In genomic region chr10:29344073-29344820, GRCh38 we compare ENCODE assay signal across 12 cellular contexts.
A peak's percentile ranks its signal among the peaks of the same experiment; 100 is the strongest.
DNase-seq lines count a peak whose midpoint lies in the region; ATAC-seq and TF ChIP-seq lines count a peak whose summit lies in the region.
"Had no signal": no experiment of that assay in that cellular context is flagged by ENCODE, and none has a peak within 500 bp of the region (broad histone marks: within the 10 kb centered on the region; RNA-seq: fewer than 3 reads in every experiment).

No MANE protein-coding gene starts in this region.

- H3K4me3 ChIP-seq in HEK293 (ENCODE audit: low read depth, low read length): no peak overlapping the region
- H3K4me3 ChIP-seq in foreskin fibroblast (ENCODE audit: low read depth in 1 of 2, low read length in 2 of 2): no peak overlapping the region
- H3K4me3 ChIP-seq: thoracic aorta had no signal

- no peak overlapping the region for H3K27ac ChIP-seq in HEK293 (ENCODE audit: extremely low read depth, low read depth, low read length)
- H3K27ac ChIP-seq: thoracic aorta had no signal

- H3K9me3 ChIP-seq in HEK293 (ENCODE audit: control insufficient read depth, insufficient read depth, low read depth, low read length): no peaks in the 10 kb centered on the region
- H3K9me3 ChIP-seq: thoracic aorta had no signal

- no peaks in the 10 kb centered on the region for H3K4me1 ChIP-seq in HEK293 (ENCODE audit: control insufficient read depth, insufficient read depth, low read length)

- TF ChIP-seq CTCF in HEK293 (tag by site-specific recombination; IDR thresholded peaks at IDR 0.05) (no peak), foreskin fibroblast (IDR thresholded peaks at IDR 0.05; ENCODE audit: low read depth, low read length) (no peak)

- ATAC-seq in GM21423 (IDR thresholded peaks at IDR 0.05; ENCODE audit: unreplicated experiment): no peak
- ATAC-seq in GM21360 (IDR thresholded peaks at IDR 0.05; ENCODE audit: unreplicated experiment): no peak
- ATAC-seq: activated CD8-positive, alpha-beta T cell treated with anti-CD3 and anti-CD28 coated beads for 36 hours; activated naive CD8-positive, alpha-beta T cell treated with anti-CD3 and anti-CD28 coated beads, Interleukin-2, amount 50 U/mL, for 24 hours had no signal

- CTCF ChIA-PET in HEK293 (lab: Yijun Ruan, JAX): interaction anchor here (0.6 kb wide), 2 partner anchors 49 to 692 kb away, joined by 3 read pairs; no protein-coding TSS in a partner anchor

- POLR2A ChIA-PET in HEK293 (lab: Yijun Ruan, JAX): no interaction called here

- no peaks in the 10 kb centered on the region for H3K36me3 ChIP-seq in HEK293 (ENCODE audit: control insufficient read depth in 2 of 2, insufficient read depth in 1 of 2, low read length in 2 of 2)
- H3K36me3 ChIP-seq: thoracic aorta had no signal

- peak; percentile 56 for DNase-seq in UCSD-AML1 (lab: John Stamatoyannopoulos, UW; ENCODE audit: unreplicated experiment)
- peak; percentile 35 to 36 for DNase-seq in foreskin fibroblast
- peak; percentile 80 for DNase-seq in stromal cell of bone marrow (ENCODE audit: low read depth)
- no peak for DNase-seq in stimulated activated CD4-positive, alpha-beta T cell treated with anti-CD3 and anti-CD28 coated beads, Interleukin-15, amount 100 ng/mL, for 24 hours
- DNase-seq: activated CD8-positive, alpha-beta T cell treated with anti-CD3 and anti-CD28 coated beads for 36 hours; activated naive CD8-positive, alpha-beta T cell treated with anti-CD3 and anti-CD28 coated beads, Interleukin-2, amount 50 U/mL, for 24 hours; erythroblast; NCI-H446 treated with DMSO at 0.1 percent for 48 hours had no signal

TF ChIP-seq in HEK293, 187 proteins besides CTCF, POLR2A, EP300 and RAD21:
- TF ChIP-seq ZNF580 (tag by site-specific recombination; IDR thresholded peaks at IDR 0.05) (no peak), EGR2 (tag by site-specific recombination; IDR thresholded peaks at IDR 0.05; ENCODE audit: low read depth) (0 out of 2 replicates have a peak, but pooled peaks have one; percentile 44), ZNF521 (tag by site-specific recombination; IDR thresholded peaks at IDR 0.05) (no peak), ELK4 (IDR thresholded peaks at IDR 0.05; ENCODE audit: borderline replicate concordance, low read depth, low read length) (no peak), ZFHX2 (tag by site-specific recombination; conservative IDR thresholded peaks at IDR 0.05) (0 out of 2 replicates have a peak, but pooled peaks have one; percentile 24)
